Comparison of ENCODE assay signal across 20 cellular contexts in genomic region chr2:170139276-170139967, GRCh38. TPM values are rescaled to one million over a fixed set of nuclear protein-coding genes. Genes with fewer than 3 reads are reported as not detected.
DNase-seq lines count a peak whose midpoint lies in the region; ATAC-seq, FAIRE-seq and TF ChIP-seq lines count a peak whose summit lies in the region.
"Had no signal": no experiment of that assay in that cellular context is flagged by ENCODE, and none has a peak within 500 bp of the region (broad histone marks: within the 10 kb centered on the region; RNA-seq: fewer than 3 reads in every experiment).

No MANE protein-coding gene starts in this region.

- H3K4me3 ChIP-seq in GM12864 (ENCODE audit: low read depth, low read length) (peak overlapping the region; percentile 58; the same call in 1 of the 2 replicates), astrocyte (ENCODE audit: insufficient read depth, low read depth, low read length) (no peak overlapping the region)
- H3K4me3 ChIP-seq: hepatocyte, pancreas, skin epidermis had no signal

- no peaks in the 10 kb centered on the region for H3K9me3 Mint-ChIP-seq in astrocyte (ENCODE audit: unreplicated experiment)
- H3K9me3 Mint-ChIP-seq: stimulated activated naive CD8-positive, alpha-beta T cell treated with anti-CD3 and anti-CD28 coated beads, Interleukin-15, Interleukin-2, amounts not matched to agents 100 ng/mL and 50 ng/mL, for 24 hours had no signal

- no peak for FAIRE-seq in astrocyte (lab: Jason Lieb, UNC)
- FAIRE-seq: pancreas, urothelium cell line had no signal

- no peaks in the 10 kb centered on the region for H3K79me2 ChIP-seq in astrocyte (ENCODE audit: insufficient read depth, low read length)
- H3K79me2 ChIP-seq: hepatocyte had no signal

- no peak overlapping the region for H3K4me3 Mint-ChIP-seq in astrocyte (ENCODE audit: unreplicated experiment)
- H3K4me3 Mint-ChIP-seq: activated naive CD4-positive, alpha-beta T cell treated with anti-CD3 and anti-CD28 coated beads for 36 hours; stimulated activated naive CD8-positive, alpha-beta T cell treated with anti-CD3 and anti-CD28 coated beads, Interleukin-15, Interleukin-2, amounts not matched to agents 100 ng/mL and 50 ng/mL, for 24 hours had no signal

- H3K9me3 ChIP-seq in astrocyte (ENCODE audit: insufficient read depth, low read depth, low read length), result no peaks in the 10 kb centered on the region
- H3K9me3 ChIP-seq: pancreas had no signal

- H2AFZ ChIP-seq in astrocyte (ENCODE audit: low read depth, low read length), result no peak overlapping the region
- H2AFZ ChIP-seq: hepatocyte had no signal

- no peaks in the 10 kb centered on the region for H3K36me3 ChIP-seq in astrocyte (ENCODE audit: insufficient read depth, low read length)
- H3K36me3 ChIP-seq: pancreas had no signal

- ATAC-seq in GM21619 (IDR thresholded peaks at IDR 0.05; ENCODE audit: unreplicated experiment) (peak; percentile 48), HG03469 (IDR thresholded peaks at IDR 0.05; ENCODE audit: unreplicated experiment) (peak; percentile 45), HG02870 (IDR thresholded peaks at IDR 0.05; ENCODE audit: unreplicated experiment) (no peak)
- ATAC-seq: pancreas had no signal

- no peak for DNase-seq in GM12864 (ENCODE audit: low read depth)
- no peak for DNase-seq in astrocyte (ENCODE audit: low read depth)
- no peak for DNase-seq in cerebellum (ENCODE audit: low spot score)
- no peak for DNase-seq in activated CD4-positive, alpha-beta T cell treated with anti-CD3 and anti-CD28 coated beads, Interleukin-2, amount 50 U/mL, for 1 hour
- no peak for DNase-seq in amniotic stem cell (lab: John Stamatoyannopoulos, UW)
- DNase-seq: activated CD4-positive, CD25-positive, alpha-beta regulatory T cell treated with anti-CD3 and anti-CD28 coated beads, Interleukin-2, amount 50 U/mL, for 72 hours; activated CD8-positive, alpha-beta memory T cell treated with anti-CD3 and anti-CD28 coated beads, Interleukin-2, amount 50 U/mL, for 4 hours; activated naive CD4-positive, alpha-beta T cell treated with anti-CD3 and anti-CD28 coated beads for 36 hours; effector CD8-positive, alpha-beta T cell; NCI-H2029; NCI-H69; pancreas had no signal

- peak overlapping the region; percentile 50 for H3K27ac Mint-ChIP-seq in astrocyte (ENCODE audit: unreplicated experiment)
- H3K27ac Mint-ChIP-seq: activated naive CD4-positive, alpha-beta T cell treated with anti-CD3 and anti-CD28 coated beads for 36 hours; stimulated activated naive CD8-positive, alpha-beta T cell treated with anti-CD3 and anti-CD28 coated beads, Interleukin-15, Interleukin-2, amounts not matched to agents 100 ng/mL and 50 ng/mL, for 24 hours had no signal

- H4K20me1 ChIP-seq in astrocyte (ENCODE audit: insufficient read depth, low read length), result no peaks in the 10 kb centered on the region

- H3K4me2 ChIP-seq in astrocyte (ENCODE audit: low read length), result no peak overlapping the region
- H3K4me2 ChIP-seq: hepatocyte had no signal

- no peak for TF ChIP-seq CTCF in GM12864 (IDR thresholded peaks at IDR 0.05; ENCODE audit: low read depth, low read length, missing control alignments)
- no peak for TF ChIP-seq CTCF in astrocyte (IDR thresholded peaks at IDR 0.05; ENCODE audit: insufficient read depth, low read depth, low read length)

- H3K9ac ChIP-seq in astrocyte (ENCODE audit: low read length), result no peak overlapping the region

- H3K4me1 Mint-ChIP-seq in astrocyte (ENCODE audit: low read depth, unreplicated experiment), result peaks cover 11% of the 10 kb centered on the region

- no peaks in the 10 kb centered on the region for H3K4me1 ChIP-seq in astrocyte (ENCODE audit: insufficient read depth, low read length)

- H3K27ac ChIP-seq in astrocyte (ENCODE audit: low read depth, low read length), result no peak overlapping the region
- H3K27ac ChIP-seq: hepatocyte, pancreas, RWPE1, skin epidermis had no signal

- peaks cover 3% of the 10 kb centered on the region for H3K27me3 Mint-ChIP-seq in astrocyte (ENCODE audit: low read depth, unreplicated experiment)

- no peaks in the 10 kb centered on the region for H3K27me3 ChIP-seq in astrocyte (ENCODE audit: insufficient read depth, low read length)
- H3K27me3 ChIP-seq: hepatocyte, pancreas had no signal

- H3K36me3 Mint-ChIP-seq in astrocyte (ENCODE audit: low read depth, unreplicated experiment), result no peaks in the 10 kb centered on the region

RNA-seq across cellular contexts. Expression of gene MYO3B, which starts 38.5 kb away (rescaled TPM):
- total RNA-seq in astrocyte (not detected in 2 replicates), cerebellum (1.2 TPM)
